ENCODE assay signal across 27 cellular contexts in genomic region chr4:152652102-152652501, GRCh38.
"Had no signal": no experiment of that assay in that cellular context is flagged by ENCODE, and none has a peak within 500 bp of the region (broad histone marks: within the 10 kb centered on the region; RNA-seq: fewer than 3 reads in every experiment).

No MANE protein-coding gene starts in this region.

- H3K4me3 Mint-ChIP-seq: IgD-negative memory B cell had no signal

- H3K27ac ChIP-seq: HL-60, KMS-11, RWPE1 had no signal

- H3K4me3 ChIP-seq: K562 had no signal

- DNase-seq: Kasumi-1; MV-4-11; NCI-H1048; NCI-H1105; NCI-H1417; NCI-H146; NCI-H1694 treated with DMSO at 0.1 percent for 48 hours; NCI-H1930; NCI-H2081 treated with DMSO at 0.1 percent for 48 hours; NCI-H2171; NCI-H226; NCI-H446; NCI-H510A; NCI-H524 treated with DMSO at 0.1 percent for 48 hours; NCI-H69; NCI-H774; NK-92 treated with Interleukin-12 subunit alpha and Interleukin-12 subunit beta, amount 100 ng/mL, for 24 hours; PC-3; SHP77; SK-N-SH had no signal

- H3K9me3 ChIP-seq: SK-N-SH had no signal

- H3K4me2 ChIP-seq: KMS-11, SK-N-SH had no signal

- H3K9ac ChIP-seq: KMS-11, SK-N-SH had no signal

- FAIRE-seq: HTR-8/SVneo, K562 had no signal

- H3K27me3 Mint-ChIP-seq: IgD-negative memory B cell had no signal

- ATAC-seq: K562, Panc1, PC-3 had no signal
